Comparison of ENCODE assay signal across 23 cellular contexts in the genomic region with DNA sequence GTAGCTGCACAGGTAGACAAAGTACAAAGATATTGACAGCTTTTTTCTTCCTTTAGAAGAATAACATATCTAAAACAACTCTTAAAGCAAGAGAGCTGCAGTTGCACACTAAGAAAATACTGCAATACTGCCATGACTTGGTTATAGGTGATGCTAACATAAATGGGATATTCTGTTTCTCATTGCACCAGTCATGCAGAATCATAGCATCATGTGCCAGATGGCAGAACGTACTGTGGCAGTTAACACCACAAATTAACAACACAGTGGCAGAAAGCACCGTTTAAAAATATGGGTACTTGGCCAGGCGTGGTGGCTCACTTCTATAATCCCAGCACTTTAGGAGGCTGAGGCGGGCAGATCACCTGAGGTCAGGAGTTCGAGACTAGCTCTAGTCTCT. TPM values are rescaled to one million over a fixed set of nuclear protein-coding genes. Genes with fewer than 3 reads are reported as not detected.
A peak's percentile ranks its signal among the peaks of the same experiment; 100 is the strongest.
DNase-seq lines count a peak whose midpoint lies in the region; ATAC-seq and TF ChIP-seq lines count a peak whose summit lies in the region.
"Had no signal": no experiment of that assay in that cellular context is flagged by ENCODE, and none has a peak within 500 bp of the region (broad histone marks: within the 10 kb centered on the region; RNA-seq: fewer than 3 reads in every experiment).

No MANE protein-coding gene starts in this region.

- CTCF ChIA-PET in activated CD4-positive, alpha-beta T cell treated with anti-CD3 and anti-CD28 coated beads, Interleukin-2, amount 10 ng/mL, durations not matched to agents 7 days and 5 days (lab: Charles Lee): interaction anchor here (0.6 to 0.8 kb wide), 2 partner anchors 9 to 28 kb away, joined by 3 read pairs; no protein-coding TSS in a partner anchor
- CTCF ChIA-PET in GM10248 (lab: Yijun Ruan, JAX): interaction anchor here (0.9 to 1.6 kb wide), 4 partner anchors 11 to 76 kb away, joined by 3 to 4 read pairs (median 3); no protein-coding TSS in a partner anchor

- peak overlapping the region; percentile 64 for H3K4me2 ChIP-seq in Karpas-422 (ENCODE audit: low read depth, low read length, poor library complexity, severe bottlenecking)
- H3K4me2 ChIP-seq: SK-N-SH had no signal

- H3K9me2 ChIP-seq in Karpas-422 (replicated peaks; ENCODE audit: insufficient read depth, low read length): no peaks in the 10 kb centered on the region
- H3K9me2 ChIP-seq: SK-N-SH had no signal

- peak overlapping the region; percentile 80 for H3K27ac ChIP-seq in Karpas-422 (ENCODE audit: low read length)
- H3K27ac ChIP-seq in VCaP: peak overlapping the region; percentile 53; the same call in 1 of the 2 replicates
- H3K27ac ChIP-seq: C4-2B, gastroesophageal sphincter, neutrophil, Peyer's patch, right atrium auricular region had no signal

- peaks cover 16% of the 10 kb centered on the region; the same call in 1 of the 2 replicates for H3K36me3 ChIP-seq in Karpas-422 (ENCODE audit: insufficient read depth, low read length)

- ATAC-seq in memory B cell (ENCODE audit: low read depth) (peak; percentile 24), HG02885 (IDR thresholded peaks at IDR 0.05; ENCODE audit: poor library complexity, unreplicated experiment) (no peak)
- ATAC-seq: gastroesophageal sphincter, left lobe of liver, mucosa of descending colon had no signal

- H3K27me3 Mint-ChIP-seq in activated CD4-positive, alpha-beta T cell treated with anti-CD3 and anti-CD28 coated beads, Interleukin-2, amount 10 ng/mL, durations not matched to agents 7 days and 5 days: no peaks in the 10 kb centered on the region
- no peaks in the 10 kb centered on the region for H3K27me3 Mint-ChIP-seq in memory B cell

- H3K4me1 ChIP-seq in Karpas-422 (ENCODE audit: low read length): peaks cover 88% of the 10 kb centered on the region

- H3K27me3 ChIP-seq in Karpas-422 (ENCODE audit: low read length): no peaks in the 10 kb centered on the region
- H3K27me3 ChIP-seq: gastroesophageal sphincter, neutrophil, Peyer's patch, right atrium auricular region had no signal

- peaks cover 6% of the 10 kb centered on the region; the same call in 1 of the 2 replicates for H4K20me1 ChIP-seq in Karpas-422 (ENCODE audit: insufficient read depth, low read depth, low read length)

- no peak for DNase-seq in activated CD4-positive, alpha-beta T cell treated with anti-CD3 and anti-CD28 coated beads, Interleukin-2, amount 10 ng/mL, durations not matched to agents 7 days and 5 days
- DNase-seq in activated CD4-positive, alpha-beta T cell treated with anti-CD3 and anti-CD28 coated beads for 1 hour: no peak
- no peak for DNase-seq in Karpas-422
- no peak for DNase-seq in memory B cell (ENCODE audit: low spot score in 2 of 2)
- no peak for DNase-seq in GM10248 (ENCODE audit: extremely low spot score)
- no peak for DNase-seq in globus pallidus (ENCODE audit: low spot score)
- DNase-seq: activated CD4-positive, alpha-beta T cell treated with anti-CD3 and anti-CD28 coated beads, Interleukin-2, amount 50 U/mL, for 48 hours; aorta; DND-41; MM.1S; mucosa of descending colon; NCI-H187; NCI-H510A; Peyer's patch; SK-N-SH; stimulated activated naive CD8-positive, alpha-beta T cell treated with anti-CD3 and anti-CD28 coated beads, Interleukin-15, Interleukin-2, amounts not matched to agents 100 U/mL and 50 U/mL, for 24 hours had no signal

- H3K79me2 ChIP-seq in Karpas-422 (ENCODE audit: low read length): peaks cover 99% of the 10 kb centered on the region

- POLR2A ChIA-PET in activated CD4-positive, alpha-beta T cell treated with anti-CD3 and anti-CD28 coated beads, Interleukin-2, amount 10 ng/mL, durations not matched to agents 7 days and 5 days (lab: Charles Lee): interaction anchor here (0.7 to 1.1 kb wide), 2 partner anchors 17 to 52 kb away, joined by 3 to 4 read pairs; no protein-coding TSS in a partner anchor
- POLR2A ChIA-PET in GM10248 (lab: Yijun Ruan, JAX): interaction anchor here (1.1 kb wide), 1 partner anchor 31 kb away, joined by 4 read pairs; no protein-coding TSS in a partner anchor

- TF ChIP-seq CTCF in VCaP (conservative IDR thresholded peaks at IDR 0.05) (no peak), GM10248 (IDR thresholded peaks at IDR 0.05; ENCODE audit: control extremely low read depth, extremely low read depth, low read depth, missing control alignments) (no peak)

- H3K9ac ChIP-seq in Karpas-422 (ENCODE audit: low read length): 0 out of 2 replicates have a peak overlapping the region, but pooled peaks have one; percentile 7
- H3K9ac ChIP-seq: SK-N-SH had no signal

- H3K27ac Mint-ChIP-seq in activated CD4-positive, alpha-beta T cell treated with anti-CD3 and anti-CD28 coated beads, Interleukin-2, amount 10 ng/mL, durations not matched to agents 7 days and 5 days: peak overlapping the region; percentile 20
- H3K27ac Mint-ChIP-seq in memory B cell: peak overlapping the region; percentile 13

- H3K9me3 Mint-ChIP-seq in activated CD4-positive, alpha-beta T cell treated with anti-CD3 and anti-CD28 coated beads, Interleukin-2, amount 10 ng/mL, durations not matched to agents 7 days and 5 days: no peaks in the 10 kb centered on the region
- no peaks in the 10 kb centered on the region for H3K9me3 Mint-ChIP-seq in memory B cell

- H3K4me1 Mint-ChIP-seq in activated CD4-positive, alpha-beta T cell treated with anti-CD3 and anti-CD28 coated beads, Interleukin-2, amount 10 ng/mL, durations not matched to agents 7 days and 5 days: peaks cover 75% of the 10 kb centered on the region
- H3K4me1 Mint-ChIP-seq in memory B cell: peaks cover 49% of the 10 kb centered on the region

- no peak overlapping the region for H3K4me3 Mint-ChIP-seq in activated CD4-positive, alpha-beta T cell treated with anti-CD3 and anti-CD28 coated beads, Interleukin-2, amount 10 ng/mL, durations not matched to agents 7 days and 5 days
- no peak overlapping the region for H3K4me3 Mint-ChIP-seq in memory B cell

- peaks cover 34% of the 10 kb centered on the region for H3K36me3 Mint-ChIP-seq in activated CD4-positive, alpha-beta T cell treated with anti-CD3 and anti-CD28 coated beads, Interleukin-2, amount 10 ng/mL, durations not matched to agents 7 days and 5 days (ENCODE audit: low read depth)
- peaks cover 2% of the 10 kb centered on the region for H3K36me3 Mint-ChIP-seq in memory B cell

- no peak overlapping the region for H2AFZ ChIP-seq in Karpas-422 (ENCODE audit: low read length)

- H3K9me3 ChIP-seq in Karpas-422 (ENCODE audit: low read length): no peaks in the 10 kb centered on the region
- H3K9me3 ChIP-seq: gastroesophageal sphincter, mucosa of descending colon, neutrophil, Peyer's patch, right atrium auricular region, SK-N-SH had no signal

- H3K4me3 ChIP-seq in Karpas-422 (ENCODE audit: low read length): no peak overlapping the region
- H3K4me3 ChIP-seq: gastroesophageal sphincter, mucosa of descending colon, Peyer's patch, right atrium auricular region had no signal

RNA-seq across cellular contexts. Expression of a gene that starts 7.4 kb away (rescaled TPM):
- total RNA-seq in activated CD4-positive, alpha-beta T cell treated with anti-CD3 and anti-CD28 coated beads, Interleukin-2, amount 10 ng/mL, durations not matched to agents 7 days and 5 days: 100 to 1,000 TPM; 110 TPM
- 39.9 and 63.6 TPM in 2 replicates for total RNA-seq in Karpas-422 (2014; rRNA removed; shearing (Covaris generic); ENCODE audit: low replicate concordance)
